ENCODE assay signal across 9 cellular contexts in genomic region chr5:172640139-172640538, GRCh38. TPM values are rescaled to one million over a fixed set of nuclear protein-coding genes. Genes with fewer than 3 reads are reported as not detected.
DNase-seq lines count a peak whose midpoint lies in the region; ATAC-seq and TF ChIP-seq lines count a peak whose summit lies in the region.
"Had no signal": no experiment of that assay in that cellular context is flagged by ENCODE, and none has a peak within 500 bp of the region (broad histone marks: within the 10 kb centered on the region; RNA-seq: fewer than 3 reads in every experiment).

No MANE protein-coding gene starts in this region.

- H3K36me3 ChIP-seq in GM23248 (ENCODE audit: low read depth) (no peaks in the 10 kb centered on the region), psoas muscle (ENCODE audit: insufficient read depth in 1 of 2, low read depth in 1 of 2) (no peaks in the 10 kb centered on the region)

- peaks cover 59% of the 10 kb centered on the region for H3K27me3 Mint-ChIP-seq in activated naive CD8-positive, alpha-beta T cell treated with anti-CD3 and anti-CD28 coated beads for 36 hours
- H3K27me3 Mint-ChIP-seq in natural killer cell treated with Interleukin-12 subunit alpha and Interleukin-12 subunit beta and Interleukin-15 and Interleukin-18, amount 100 ng/mL, for 72 hours: peaks cover 17 to 30% of the 10 kb centered on the region in 2 donors

- H3K4me3 Mint-ChIP-seq in activated naive CD8-positive, alpha-beta T cell treated with anti-CD3 and anti-CD28 coated beads for 36 hours: peak overlapping the region; percentile 18
- peak overlapping the region; percentile 65 for H3K4me3 Mint-ChIP-seq in natural killer cell treated with Interleukin-12 subunit alpha and Interleukin-12 subunit beta and Interleukin-15 and Interleukin-18, amount 100 ng/mL, for 72 hours

- H2AFZ ChIP-seq in GM23248: no peak overlapping the region

- H3K4me3 ChIP-seq in GM23248 (0 out of 2 replicates have a peak overlapping the region, but pooled peaks have one; percentile 74), psoas muscle (no peak overlapping the region)

- H3K36me3 Mint-ChIP-seq in activated naive CD8-positive, alpha-beta T cell treated with anti-CD3 and anti-CD28 coated beads for 36 hours: no peaks in the 10 kb centered on the region
- no peaks in the 10 kb centered on the region for H3K36me3 Mint-ChIP-seq in natural killer cell treated with Interleukin-12 subunit alpha and Interleukin-12 subunit beta and Interleukin-15 and Interleukin-18, amount 100 ng/mL, for 72 hours

- TF ChIP-seq CTCF in psoas muscle (IDR thresholded peaks at IDR 0.05): no peak

- intact Hi-C loops in psoas muscle (cut with DNase I): loop anchor here in 1 of 2 donors (5.0 kb wide), 1 partner anchor 57 kb away; no protein-coding TSS in a partner anchor

- 95 to 96% methylated on average over 4 to 5 of the region's 5 CpGs for WGBS in GM23248 (ENCODE audit: low coverage in 1 of 2, low lambda C conversion rate in 2 of 2, missing lambda C conversion rate in 2 of 2), 2 experiments
- WGBS in psoas muscle, 3 donors: 80 to 90% (median 80%) methylated on average over 5 of the region's 5 CpGs

- DNase-seq in 8988T (peak; percentile 12), GM23248 (no peak), psoas muscle (no peak), anterior cingulate cortex (lab: John Stamatoyannopoulos, UW) (no peak), NCI-H2227 (lab: John Stamatoyannopoulos, UW; ENCODE audit: unreplicated experiment) (no peak)
- DNase-seq in activated naive CD8-positive, alpha-beta T cell treated with anti-CD3 and anti-CD28 coated beads for 36 hours: no peak
- peak; percentile 20 for DNase-seq in natural killer cell treated with Interleukin-12 subunit alpha and Interleukin-12 subunit beta and Interleukin-15 and Interleukin-18, amount 100 ng/mL, for 72 hours (ENCODE audit: low spot score)
- DNase-seq: activated CD4-positive, alpha-beta T cell treated with anti-CD3 and anti-CD28 coated beads, Interleukin-2, amount 50 U/mL, for 4 hours had no signal

- no peak for ATAC-seq in natural killer cell treated with Interleukin-12 subunit alpha and Interleukin-12 subunit beta and Interleukin-15 and Interleukin-18, amount 100 ng/mL, for 72 hours
- ATAC-seq in GM18861 (IDR thresholded peaks at IDR 0.05; ENCODE audit: unreplicated experiment) (no peak), psoas muscle (no peak)

- H3K27ac Mint-ChIP-seq in activated naive CD8-positive, alpha-beta T cell treated with anti-CD3 and anti-CD28 coated beads for 36 hours: no peak overlapping the region
- no peak overlapping the region for H3K27ac Mint-ChIP-seq in natural killer cell treated with Interleukin-12 subunit alpha and Interleukin-12 subunit beta and Interleukin-15 and Interleukin-18, amount 100 ng/mL, for 72 hours

- H3K27me3 ChIP-seq in GM23248 (replicated peaks; ENCODE audit: insufficient read depth) (peaks cover 7% of the 10 kb centered on the region), psoas muscle (ENCODE audit: insufficient read depth in 3 of 3, low read length in 2 of 3) (peaks cover 0 to 53% (median 3%) of the 10 kb centered on the region in 3 donors)

- 0 out of 2 replicates have a peak, but pooled peaks cover 5% of the 10 kb centered on the region for H3F3A ChIP-seq in GM23248 (ENCODE audit: insufficient read depth)

- no peaks in the 10 kb centered on the region for H3K9me3 Mint-ChIP-seq in activated naive CD8-positive, alpha-beta T cell treated with anti-CD3 and anti-CD28 coated beads for 36 hours
- H3K9me3 Mint-ChIP-seq in natural killer cell treated with Interleukin-12 subunit alpha and Interleukin-12 subunit beta and Interleukin-15 and Interleukin-18, amount 100 ng/mL, for 72 hours: no peaks in the 10 kb centered on the region

- H3K27ac ChIP-seq in GM23248 (no peak overlapping the region), psoas muscle (no peak overlapping the region)

- no peaks in the 10 kb centered on the region for H3K79me2 ChIP-seq in GM23248 (ENCODE audit: insufficient read depth)

- in situ Hi-C loops in GM23248 (cut with MboI): no loop called here

- no peaks in the 10 kb centered on the region for H4K20me1 ChIP-seq in GM23248 (ENCODE audit: insufficient read depth)

- H3K4me1 ChIP-seq in GM23248 (ENCODE audit: insufficient read depth): peaks cover 4% of the 10 kb centered on the region; the same call in 1 of the 2 replicates
- peaks cover 20% of the 10 kb centered on the region for H3K4me1 ChIP-seq in psoas muscle

- no peak overlapping the region for H3K9ac ChIP-seq in GM23248

- peaks cover 5% of the 10 kb centered on the region for H3K4me1 Mint-ChIP-seq in activated naive CD8-positive, alpha-beta T cell treated with anti-CD3 and anti-CD28 coated beads for 36 hours
- H3K4me1 Mint-ChIP-seq in natural killer cell treated with Interleukin-12 subunit alpha and Interleukin-12 subunit beta and Interleukin-15 and Interleukin-18, amount 100 ng/mL, for 72 hours (ENCODE audit: low read depth in 2 of 2): peaks cover 5% of the 10 kb centered on the region in 2 donors

- H3K4me2 ChIP-seq in GM23248 (ENCODE audit: unreplicated experiment): no peak overlapping the region

- H3K9me2 ChIP-seq in GM23248 (ENCODE audit: insufficient read depth): no peaks in the 10 kb centered on the region

- H3K9me3 ChIP-seq in GM23248 (ENCODE audit: low read depth): no peaks in the 10 kb centered on the region
- no peaks in the 10 kb centered on the region for H3K9me3 ChIP-seq in psoas muscle

RNA-seq across cellular contexts. Expression of gene NEURL1B, which starts 0.9 kb away (rescaled TPM):
- 0.38 and 1.8 TPM in 2 replicates for total RNA-seq in GM23248 (2014; rRNA removed; shearing (Covaris generic))
- polyA plus RNA-seq in GM23248 (2016; fragmentation: Nextera tagmentation; extraction: Ambion mirVana) (0.13 and 0.16 TPM in 2 replicates), psoas muscle (1 to 10 TPM; 8.0 to 9.7 (median 8.2) TPM)
- under 1 TPM; 0.10 TPM for total RNA-seq in activated naive CD8-positive, alpha-beta T cell treated with anti-CD3 and anti-CD28 coated beads for 36 hours
- total RNA-seq in natural killer cell treated with Interleukin-12 subunit alpha and Interleukin-12 subunit beta and Interleukin-15 and Interleukin-18, amount 100 ng/mL, for 72 hours: under 1 TPM; 0.14 to 0.36 TPM
- 10 to 100 TPM; 13.7 to 20.4 (median 16.4) TPM for total RNA-seq in psoas muscle

Comparison
In these comparisons a context has a peak if more than half of its experiments do, and no peak if none do; other contexts are left out.
1. DNase-seq: peak in 8988T (single experiment) and natural killer cell treated with Interleukin-12 subunit alpha and Interleukin-12 subunit beta and Interleukin-15 and Interleukin-18, amount 100 ng/mL, for 72 hours (single experiment); none in GM23248 (single experiment), activated naive CD8-positive, alpha-beta T cell treated with anti-CD3 and anti-CD28 coated beads for 36 hours (single experiment), psoas muscle (0 of 2), anterior cingulate cortex (0 of 58) and NCI-H2227 (single experiment).